ENCODE assay signal across 8 cellular contexts in the genomic region with DNA sequence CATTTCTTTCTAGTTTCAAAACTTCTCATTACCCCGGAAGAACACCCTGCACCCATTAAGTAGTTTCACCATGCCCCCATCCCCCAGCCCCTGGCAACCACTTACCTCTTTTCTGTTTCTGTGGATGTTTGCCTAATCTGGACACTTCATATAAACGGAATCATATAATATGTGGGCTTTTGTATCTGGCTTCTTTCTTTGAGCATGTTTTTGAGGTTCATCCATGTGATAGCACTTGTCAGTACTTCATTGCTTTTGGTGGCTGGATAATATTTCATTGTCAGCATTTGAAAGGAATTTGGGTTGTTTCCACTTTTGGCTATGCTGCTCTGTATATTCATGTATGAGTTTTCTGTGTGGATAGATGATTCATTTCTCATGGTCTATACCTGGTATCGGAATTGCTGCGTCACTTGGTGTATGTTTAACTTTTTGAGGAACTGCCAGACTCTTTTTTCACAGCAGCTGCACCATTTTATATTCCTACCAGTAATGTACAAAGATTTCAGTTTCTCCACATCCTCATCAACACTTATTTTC. TPM values are rescaled to one million over a fixed set of nuclear protein-coding genes. Genes with fewer than 3 reads are reported as not detected.
A peak's percentile ranks its signal among the peaks of the same experiment; 100 is the strongest.
DNase-seq lines count a peak whose midpoint lies in the region; ATAC-seq and TF ChIP-seq lines count a peak whose summit lies in the region.

No MANE protein-coding gene starts in this region.

- no peak overlapping the region for H3K4me3 ChIP-seq in WERI-Rb-1 (ENCODE audit: low read depth, low read length)

- H3K36me3 ChIP-seq in WERI-Rb-1 = peaks cover 29% of the 10 kb centered on the region

- H3K4me3 Mint-ChIP-seq in activated naive CD8-positive, alpha-beta T cell = peak overlapping the region; percentile 46
- H3K4me3 Mint-ChIP-seq in stimulated activated effector memory CD8-positive, alpha-beta T cell treated with anti-CD3 and anti-CD28 coated beads, Interleukin-12 subunit alpha, Interleukin-12 subunit beta, amount 100 ng/mL, for 72 hours = peak overlapping the region; percentile 49
- no peak overlapping the region for H3K4me3 Mint-ChIP-seq in progenitor cell of endocrine pancreas (ENCODE audit: low read depth)

- H3K36me3 Mint-ChIP-seq in activated naive CD8-positive, alpha-beta T cell = peaks cover 10% of the 10 kb centered on the region
- H3K36me3 Mint-ChIP-seq in stimulated activated effector memory CD8-positive, alpha-beta T cell treated with anti-CD3 and anti-CD28 coated beads, Interleukin-12 subunit alpha, Interleukin-12 subunit beta, amount 100 ng/mL, for 72 hours = peaks cover 58% of the 10 kb centered on the region
- H3K36me3 Mint-ChIP-seq in progenitor cell of endocrine pancreas (ENCODE audit: insufficient read depth) = peaks cover 15% of the 10 kb centered on the region

- H3K27ac Mint-ChIP-seq in activated naive CD8-positive, alpha-beta T cell = peak overlapping the region; percentile 51
- peak overlapping the region; percentile 66 for H3K27ac Mint-ChIP-seq in stimulated activated effector memory CD8-positive, alpha-beta T cell treated with anti-CD3 and anti-CD28 coated beads, Interleukin-12 subunit alpha, Interleukin-12 subunit beta, amount 100 ng/mL, for 72 hours
- no peak overlapping the region for H3K27ac Mint-ChIP-seq in progenitor cell of endocrine pancreas

- no peak overlapping the region for H3K27ac ChIP-seq in WERI-Rb-1

- H3K27me3 ChIP-seq in WERI-Rb-1 (ENCODE audit: insufficient read depth, low read depth, severe bottlenecking) = no peaks in the 10 kb centered on the region

- peak; percentile 23 to 41 for DNase-seq in stimulated activated CD4-positive, alpha-beta T cell treated with anti-CD3 and anti-CD28 coated beads, Interleukin-2, amount 100 ng/mL, for 24 hours
- no peak for DNase-seq in stimulated activated CD4-positive, alpha-beta T cell treated with anti-CD3 and anti-CD28 coated beads, Interleukin-4, amount 100 ng/mL, for 1 hour
- DNase-seq in stimulated activated effector memory CD8-positive, alpha-beta T cell treated with anti-CD3 and anti-CD28 coated beads, Interleukin-12 subunit alpha, Interleukin-12 subunit beta, amount 100 ng/mL, for 72 hours (ENCODE audit: low spot score in 2 of 2) = no peak
- DNase-seq in WERI-Rb-1 (no peak), progenitor cell of endocrine pancreas (ENCODE audit: low spot score, unreplicated experiment) (no peak), dermis blood vessel endothelial cell (no peak)

- peak; percentile 77 for ATAC-seq in HG03354 (IDR thresholded peaks at IDR 0.05; ENCODE audit: poor library complexity, severe bottlenecking, unreplicated experiment)
- peak; percentile 93 for ATAC-seq in stimulated activated effector memory CD8-positive, alpha-beta T cell treated with anti-CD3 and anti-CD28 coated beads, Interleukin-12 subunit alpha, Interleukin-12 subunit beta, amount 100 ng/mL, for 72 hours

- TF ChIP-seq CTCF in WERI-Rb-1 (IDR thresholded peaks at IDR 0.05; ENCODE audit: low read depth, low read length) = no peak
- TF ChIP-seq CTCF in progenitor cell of endocrine pancreas (IDR thresholded peaks at IDR 0.05; ENCODE audit: unreplicated experiment) = no peak

- no peaks in the 10 kb centered on the region for H3K9me3 Mint-ChIP-seq in activated naive CD8-positive, alpha-beta T cell (ENCODE audit: low read depth)
- no peaks in the 10 kb centered on the region for H3K9me3 Mint-ChIP-seq in stimulated activated effector memory CD8-positive, alpha-beta T cell treated with anti-CD3 and anti-CD28 coated beads, Interleukin-12 subunit alpha, Interleukin-12 subunit beta, amount 100 ng/mL, for 72 hours
- H3K9me3 Mint-ChIP-seq in progenitor cell of endocrine pancreas (ENCODE audit: low read depth) = no peaks in the 10 kb centered on the region

- peaks cover 58% of the 10 kb centered on the region for H3K4me1 Mint-ChIP-seq in activated naive CD8-positive, alpha-beta T cell (ENCODE audit: low read depth)
- H3K4me1 Mint-ChIP-seq in stimulated activated effector memory CD8-positive, alpha-beta T cell treated with anti-CD3 and anti-CD28 coated beads, Interleukin-12 subunit alpha, Interleukin-12 subunit beta, amount 100 ng/mL, for 72 hours = peaks cover 42% of the 10 kb centered on the region
- peaks cover 14% of the 10 kb centered on the region for H3K4me1 Mint-ChIP-seq in progenitor cell of endocrine pancreas (ENCODE audit: low read depth)

- no peaks in the 10 kb centered on the region for H3K27me3 Mint-ChIP-seq in activated naive CD8-positive, alpha-beta T cell
- no peaks in the 10 kb centered on the region for H3K27me3 Mint-ChIP-seq in progenitor cell of endocrine pancreas

- H3K9me3 ChIP-seq in WERI-Rb-1 (ENCODE audit: severe bottlenecking) = no peaks in the 10 kb centered on the region

RNA-seq across cellular contexts. Expression of a gene that starts 30.0 kb away (rescaled TPM):
- total RNA-seq in progenitor cell of endocrine pancreas (not detected in 2 replicates), dermis blood vessel endothelial cell (not detected in 2 replicates)

Comparison
In these comparisons a context has a peak if more than half of its experiments do, and no peak if none do; other contexts are left out.
1. DNase-seq: peak in stimulated activated CD4-positive, alpha-beta T cell treated with anti-CD3 and anti-CD28 coated beads, Interleukin-2, amount 100 ng/mL, for 24 hours (2 of 2); none in stimulated activated CD4-positive, alpha-beta T cell treated with anti-CD3 and anti-CD28 coated beads, Interleukin-4, amount 100 ng/mL, for 1 hour (single experiment), stimulated activated effector memory CD8-positive, alpha-beta T cell treated with anti-CD3 and anti-CD28 coated beads, Interleukin-12 subunit alpha, Interleukin-12 subunit beta, amount 100 ng/mL, for 72 hours (0 of 2), WERI-Rb-1 (single experiment), progenitor cell of endocrine pancreas (single experiment) and dermis blood vessel endothelial cell (single experiment).